Comparison of ENCODE assay signal across 30 cellular contexts in the genomic region with DNA sequence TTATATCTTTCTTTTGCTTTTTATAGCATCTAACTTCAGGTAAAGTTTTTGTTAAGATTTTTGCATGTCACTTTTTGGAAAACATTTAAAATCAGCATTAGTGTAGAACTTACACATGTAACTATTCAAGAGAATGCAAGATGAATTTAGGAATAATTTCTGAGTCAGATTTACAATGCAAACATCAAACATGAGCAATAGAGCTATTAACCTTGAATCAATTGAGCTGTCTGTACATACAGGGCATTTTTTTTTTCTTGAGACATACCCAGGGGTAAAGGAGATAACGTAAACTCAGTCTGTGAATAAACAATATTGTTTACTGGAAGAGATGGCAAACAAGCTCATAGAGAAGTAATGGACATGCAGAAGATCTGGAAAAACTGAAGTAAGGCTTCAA.
"Had no signal": no experiment of that assay in that cellular context is flagged by ENCODE, and none has a peak within 500 bp of the region (broad histone marks: within the 10 kb centered on the region; RNA-seq: fewer than 3 reads in every experiment).

No MANE protein-coding gene starts in this region.

- DNase-seq: colonic mucosa; cortex of kidney; dermis blood vessel endothelial cell; dorsolateral prefrontal cortex; effector CD4-positive, alpha-beta T cell; effector CD8-positive, alpha-beta T cell; effector memory CD4-positive, alpha-beta T cell; effector memory CD8-positive, alpha-beta T cell; endodermal cell; erythroblast; esophagus squamous epithelium; foreskin fibroblast; foreskin keratinocyte; foreskin melanocyte; gastrocnemius medialis; glutamatergic neuron; head of caudate nucleus; heart left ventricle; heart right ventricle had no signal

- H3K27ac Mint-ChIP-seq: dendritic cell treated with granulocyte-macrophage colony-stimulating factor and Interleukin-4, amounts not matched to agents 40 ng/mL and 50 ng/mL, for 4 days; effector memory CD8-positive, alpha-beta T cell; endodermal cell had no signal

- H3K4me3 Mint-ChIP-seq: dendritic cell treated with granulocyte-macrophage colony-stimulating factor and Interleukin-4, amounts not matched to agents 40 ng/mL and 50 ng/mL, for 4 days; effector memory CD8-positive, alpha-beta T cell; endodermal cell had no signal

- H3K9me3 Mint-ChIP-seq: dendritic cell treated with granulocyte-macrophage colony-stimulating factor and Interleukin-4, amounts not matched to agents 40 ng/mL and 50 ng/mL, for 4 days; effector memory CD8-positive, alpha-beta T cell had no signal

- H3K79me2 ChIP-seq: hepatocyte had no signal

- H3K4me1 ChIP-seq: colonic mucosa, esophagus muscularis mucosa, esophagus squamous epithelium, foreskin keratinocyte, gastrocnemius medialis, gastroesophageal sphincter, heart left ventricle, heart right ventricle had no signal

- H3K4me3 ChIP-seq: colonic mucosa, coronary artery, dorsolateral prefrontal cortex, esophagus muscularis mucosa, esophagus squamous epithelium, gastrocnemius medialis, gastroesophageal sphincter, heart left ventricle, heart right ventricle, hepatocyte had no signal

- ATAC-seq: effector memory CD8-positive, alpha-beta T cell; esophagus mucosa; foreskin keratinocyte; gastrocnemius medialis; gastroesophageal sphincter; heart left ventricle; heart right ventricle had no signal

- H3K27me3 ChIP-seq: colonic mucosa, esophagus muscularis mucosa, esophagus squamous epithelium, foreskin keratinocyte, gastrocnemius medialis, gastroesophageal sphincter, hepatocyte had no signal

- H3K27me3 Mint-ChIP-seq: dendritic cell treated with granulocyte-macrophage colony-stimulating factor and Interleukin-4, amounts not matched to agents 40 ng/mL and 50 ng/mL, for 4 days; effector memory CD8-positive, alpha-beta T cell had no signal

- FAIRE-seq: colon, endometrium, endothelial cell of umbilical vein, frontal cortex had no signal

- H3K9me3 ChIP-seq: colonic mucosa, esophagus muscularis mucosa, esophagus squamous epithelium, gastrocnemius medialis, gastroesophageal sphincter had no signal

- H3K27ac ChIP-seq: colonic mucosa, coronary artery, dorsolateral prefrontal cortex, epithelial cell of prostate, esophagus muscularis mucosa, esophagus squamous epithelium, foreskin keratinocyte, gastrocnemius medialis, gastroesophageal sphincter, heart left ventricle, heart right ventricle, hepatocyte had no signal

- H3K36me3 ChIP-seq: colonic mucosa, esophagus muscularis mucosa, esophagus squamous epithelium, gastrocnemius medialis, gastroesophageal sphincter, heart left ventricle, heart right ventricle had no signal

- H3K4me1 Mint-ChIP-seq: endodermal cell had no signal

- H3K4me2 ChIP-seq: hepatocyte had no signal

- H2AFZ ChIP-seq: hepatocyte had no signal
